9 cellular contexts compared by ENCODE assay signal in the genomic region with DNA sequence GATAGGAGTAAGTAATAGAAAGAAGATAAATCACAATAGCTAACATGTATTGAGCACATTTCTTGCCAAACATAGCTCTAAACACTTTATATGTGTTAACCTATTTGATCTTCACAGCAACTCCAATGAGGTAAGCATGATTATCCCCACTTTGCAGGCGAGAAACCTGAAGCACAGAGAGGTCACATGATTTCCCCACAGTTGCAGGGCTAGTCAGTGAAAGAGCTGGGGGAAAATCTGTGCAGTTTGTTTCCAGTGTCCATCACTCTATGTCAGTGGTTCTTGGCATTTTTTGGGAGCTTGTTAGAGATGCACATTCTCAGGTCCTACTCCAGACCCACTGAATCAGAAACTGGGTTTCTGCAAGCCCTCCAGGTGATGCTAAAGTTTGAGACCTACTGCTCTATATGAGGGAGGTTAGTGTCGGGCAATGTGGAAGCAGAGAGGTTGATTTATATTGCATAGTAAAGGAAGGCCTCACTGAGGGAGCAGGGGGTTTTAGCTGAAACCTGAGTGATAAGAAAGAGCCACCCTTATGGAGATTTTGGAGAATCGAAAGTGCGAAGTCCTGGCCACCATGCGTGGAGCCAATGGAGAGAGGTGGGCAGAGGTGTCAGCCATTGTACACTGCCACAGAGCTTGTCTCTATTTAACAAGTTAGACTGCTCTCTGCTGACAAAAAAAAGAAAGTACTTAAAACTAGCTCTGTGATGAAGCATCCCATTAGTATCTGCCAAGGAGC. TPM values are rescaled to one million over a fixed set of nuclear protein-coding genes. Genes with fewer than 3 reads are reported as not detected.
DNase-seq lines count a peak whose midpoint lies in the region; ATAC-seq and TF ChIP-seq lines count a peak whose summit lies in the region.
"Had no signal": no experiment of that assay in that cellular context is flagged by ENCODE, and none has a peak within 500 bp of the region (broad histone marks: within the 10 kb centered on the region; RNA-seq: fewer than 3 reads in every experiment).

No MANE protein-coding gene starts in this region.

- H3K4me1 ChIP-seq in CD4-positive, alpha-beta memory T cell (ENCODE audit: insufficient read depth, low read length): peaks cover 13% of the 10 kb centered on the region
- no peaks in the 10 kb centered on the region for H3K4me1 ChIP-seq in lower lobe of right lung

- no peak overlapping the region for H3K4me3 ChIP-seq in CD4-positive, alpha-beta memory T cell (ENCODE audit: low read length in 2 of 2)
- no peak overlapping the region for H3K4me3 ChIP-seq in lower lobe of right lung
- no peak overlapping the region for H3K4me3 ChIP-seq in MG63

- H3K4me3 Mint-ChIP-seq in CD4-positive, alpha-beta memory T cell: peak overlapping the region; percentile 63 to 80 (median 74)
- no peak overlapping the region for H3K4me3 Mint-ChIP-seq in activated CD8-positive, alpha-beta T cell treated with anti-CD3 and anti-CD28 coated beads, Interleukin-2, amount 10 ng/mL, durations not matched to agents 7 days and 5 days

- peak overlapping the region; percentile 16 for H3K27ac ChIP-seq in CD4-positive, alpha-beta memory T cell (ENCODE audit: low read depth, low read length)
- H3K27ac ChIP-seq in lower lobe of right lung: no peak overlapping the region

- no peaks in the 10 kb centered on the region for H3K9me3 ChIP-seq in CD4-positive, alpha-beta memory T cell (ENCODE audit: control insufficient read depth in 1 of 2, low read length in 2 of 2)
- no peaks in the 10 kb centered on the region for H3K9me3 ChIP-seq in lower lobe of right lung
- no peaks in the 10 kb centered on the region for H3K9me3 ChIP-seq in MG63

- intact Hi-C loops in CD4-positive, alpha-beta memory T cell (cut with micrococcal nuclease): loop anchor here (1.0 to 2.0 kb wide), 3 partner anchors 30 to 231 kb away; a partner anchor contains a TSS
- intact Hi-C loops in lower lobe of right lung (cut with DNase I): no loop called here

- TF ChIP-seq CTCF in lower lobe of right lung (IDR thresholded peaks at IDR 0.05): no peak

- H3K27ac Mint-ChIP-seq in CD4-positive, alpha-beta memory T cell: peak overlapping the region; percentile 60 to 88 (median 79)
- H3K27ac Mint-ChIP-seq in activated CD8-positive, alpha-beta T cell treated with anti-CD3 and anti-CD28 coated beads, Interleukin-2, amount 10 ng/mL, durations not matched to agents 7 days and 5 days: peak overlapping the region; percentile 20

- ATAC-seq in GM19035 (IDR thresholded peaks at IDR 0.05; ENCODE audit: unreplicated experiment) (peak; percentile 96), HG03135 (IDR thresholded peaks at IDR 0.05; ENCODE audit: unreplicated experiment) (peak; percentile 81), lower lobe of right lung (peak; percentile 39 to 71)
- ATAC-seq in activated CD8-positive, alpha-beta T cell treated with anti-CD3 and anti-CD28 coated beads, Interleukin-2, amount 10 ng/mL, durations not matched to agents 7 days and 5 days: peak; percentile 84

- no peaks in the 10 kb centered on the region for H3K9me3 Mint-ChIP-seq in CD4-positive, alpha-beta memory T cell
- no peaks in the 10 kb centered on the region for H3K9me3 Mint-ChIP-seq in activated CD8-positive, alpha-beta T cell treated with anti-CD3 and anti-CD28 coated beads, Interleukin-2, amount 10 ng/mL, durations not matched to agents 7 days and 5 days (ENCODE audit: insufficient read depth)

- H3K4me1 Mint-ChIP-seq in CD4-positive, alpha-beta memory T cell: peaks cover 6 to 11% (median 8%) of the 10 kb centered on the region in 4 donors
- H3K4me1 Mint-ChIP-seq in activated CD8-positive, alpha-beta T cell treated with anti-CD3 and anti-CD28 coated beads, Interleukin-2, amount 10 ng/mL, durations not matched to agents 7 days and 5 days (ENCODE audit: low read depth): peaks cover 10% of the 10 kb centered on the region

- POLR2A ChIA-PET in CD4-positive, alpha-beta memory T cell (lab: Charles Lee; ENCODE audit: partially characterized antibody): interaction anchor here (0.7 to 2.5 kb wide), 6 partner anchors 21 to 232 kb away, joined by 3 to 45 read pairs (median 3); a partner anchor contains a TSS
- POLR2A ChIA-PET in activated CD8-positive, alpha-beta T cell treated with anti-CD3 and anti-CD28 coated beads, Interleukin-2, amount 10 ng/mL, durations not matched to agents 7 days and 5 days (lab: Charles Lee): interaction anchor here (0.9 to 1.6 kb wide), 2 partner anchors 83 to 232 kb away, joined by 3 to 12 read pairs; a partner anchor contains a TSS

- CTCF ChIA-PET in CD4-positive, alpha-beta memory T cell (lab: Charles Lee; ENCODE audit: partially characterized antibody): interaction anchor here (0.6 to 6.2 kb wide), 20 partner anchors 8 to 245 kb away, joined by 3 to 176 read pairs (median 5); a partner anchor contains a TSS
- CTCF ChIA-PET in activated CD8-positive, alpha-beta T cell treated with anti-CD3 and anti-CD28 coated beads, Interleukin-2, amount 10 ng/mL, durations not matched to agents 7 days and 5 days (lab: Charles Lee): interaction anchor here (0.6 to 11.0 kb wide), 29 partner anchors 9 to 232 kb away, joined by 3 to 279 read pairs (median 4); a partner anchor contains a TSS

- H3K27me3 Mint-ChIP-seq in CD4-positive, alpha-beta memory T cell: no peaks in the 10 kb centered on the region
- no peaks in the 10 kb centered on the region for H3K27me3 Mint-ChIP-seq in activated CD8-positive, alpha-beta T cell treated with anti-CD3 and anti-CD28 coated beads, Interleukin-2, amount 10 ng/mL, durations not matched to agents 7 days and 5 days (ENCODE audit: low read depth)

- no peaks in the 10 kb centered on the region for H3K36me3 Mint-ChIP-seq in CD4-positive, alpha-beta memory T cell
- H3K36me3 Mint-ChIP-seq in activated CD8-positive, alpha-beta T cell treated with anti-CD3 and anti-CD28 coated beads, Interleukin-2, amount 10 ng/mL, durations not matched to agents 7 days and 5 days (ENCODE audit: low read depth): no peaks in the 10 kb centered on the region

- H3K27me3 ChIP-seq in CD4-positive, alpha-beta memory T cell (ENCODE audit: insufficient read depth, low read length): no peaks in the 10 kb centered on the region
- H3K27me3 ChIP-seq in lower lobe of right lung (ENCODE audit: low read depth): no peaks in the 10 kb centered on the region
- H3K27me3 ChIP-seq in MG63: no peaks in the 10 kb centered on the region

- peak in 4 of 5 donors; percentile 38 to 47 (median 42) for DNase-seq in CD4-positive, alpha-beta memory T cell
- peak; percentile 34 for DNase-seq in activated CD8-positive, alpha-beta T cell treated with anti-CD3 and anti-CD28 coated beads, Interleukin-2, amount 10 ng/mL, durations not matched to agents 7 days and 5 days
- no peak for DNase-seq in lower lobe of right lung
- DNase-seq in MG63: no peak
- no peak for DNase-seq in A172 (ENCODE audit: low spot score)
- no peak for DNase-seq in cerebellum (ENCODE audit: low spot score)

- H3K36me3 ChIP-seq in CD4-positive, alpha-beta memory T cell (ENCODE audit: insufficient read depth, low read length): no peaks in the 10 kb centered on the region
- H3K36me3 ChIP-seq in lower lobe of right lung (no peaks in the 10 kb centered on the region), MG63 (no peaks in the 10 kb centered on the region)

RNA-seq across cellular contexts. Expression of a gene that starts 20.9 kb away (rescaled TPM):
- total RNA-seq in CD4-positive, alpha-beta memory T cell: 1 to 10 TPM in 1 of 2 experiments, under 1 TPM in 1; 0.80 to 1.3 TPM
- polyA plus RNA-seq in CD4-positive, alpha-beta memory T cell: 1 to 10 TPM; 3.2 to 4.3 TPM
- total RNA-seq in activated CD8-positive, alpha-beta T cell treated with anti-CD3 and anti-CD28 coated beads, Interleukin-2, amount 10 ng/mL, durations not matched to agents 7 days and 5 days: 1 to 10 TPM; 1.6 TPM
- total RNA-seq in lower lobe of right lung (7.6 TPM), cerebellum (0.64 TPM)
- 0.35 and 0.82 TPM in 2 replicates for total RNA-seq in MG63 (2014; rRNA removed; shearing (Covaris generic); ENCODE audit: low replicate concordance)
- total RNA-seq in A172 (2014; rRNA removed; shearing (Covaris generic)): 19.3 and 22.4 TPM in 2 replicates
- total RNA-seq: endothelial cell of umbilical vein had no signal

RNA-seq across cellular contexts. Expression of a gene that starts 30.5 kb away (rescaled TPM):
- total RNA-seq in CD4-positive, alpha-beta memory T cell: 10 to 100 TPM; 16.8 to 20.3 TPM
- polyA plus RNA-seq in CD4-positive, alpha-beta memory T cell: 10 to 100 TPM in 1 of 2 donors, 1 to 10 TPM in 1; 6.4 to 11.7 TPM
- total RNA-seq in activated CD8-positive, alpha-beta T cell treated with anti-CD3 and anti-CD28 coated beads, Interleukin-2, amount 10 ng/mL, durations not matched to agents 7 days and 5 days: 10 to 100 TPM; 11.4 to 12.9 TPM
- total RNA-seq in lower lobe of right lung (5.1 TPM), cerebellum (not detected)
- total RNA-seq in MG63 (2014; rRNA removed; shearing (Covaris generic); ENCODE audit: low replicate concordance): 2.8 and 5.6 TPM in 2 replicates
- total RNA-seq in A172 (2014; rRNA removed; shearing (Covaris generic)): 3.9 and 6.9 TPM in 2 replicates
- total RNA-seq: endothelial cell of umbilical vein had no signal
- polyA plus RNA-seq: endothelial cell of umbilical vein had no signal

Comparison
In these comparisons a context has a peak if more than half of its experiments do, and no peak if none do; other contexts are left out.
1. DNase-seq: peak in CD4-positive, alpha-beta memory T cell (4 of 5) and activated CD8-positive, alpha-beta T cell treated with anti-CD3 and anti-CD28 coated beads, Interleukin-2, amount 10 ng/mL, durations not matched to agents 7 days and 5 days (single experiment); none in lower lobe of right lung (single experiment), MG63 (single experiment), A172 (single experiment) and cerebellum (single experiment).
2. Peak in every context shown above with its lines, with median percentiles within 50 percentile points of each other: ATAC-seq.